In the genomic region with DNA sequence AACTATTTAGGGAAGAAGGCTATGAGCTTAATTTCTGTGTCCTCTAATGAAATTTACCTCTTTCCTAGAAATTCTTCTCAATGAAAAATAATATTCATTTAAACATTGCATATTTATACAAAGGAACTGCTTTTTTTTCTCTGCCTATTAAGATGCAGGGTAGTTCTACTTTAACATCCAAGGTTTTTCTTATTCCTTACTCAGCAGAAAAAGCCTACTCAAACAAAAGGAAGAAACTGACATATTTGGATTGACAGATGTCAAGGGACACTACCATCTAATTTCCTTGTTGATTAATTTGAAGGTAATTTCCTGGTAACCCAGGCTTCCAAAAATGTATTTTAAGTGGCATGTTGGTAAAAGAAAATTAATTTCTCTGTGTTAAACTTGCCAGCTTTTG, we compare ENCODE assay signal across 29 cellular contexts.
"Had no signal": no experiment of that assay in that cellular context is flagged by ENCODE, and none has a peak within 500 bp of the region (broad histone marks: within the 10 kb centered on the region; RNA-seq: fewer than 3 reads in every experiment).

No MANE protein-coding gene starts in this region.

- H3K9ac ChIP-seq: neural progenitor cell, parathyroid adenoma had no signal

- H3K27me3 ChIP-seq: neural progenitor cell, ovary, spleen, stomach, thyroid gland, tibial nerve, uterus had no signal

- H3K4me2 ChIP-seq: neural progenitor cell, smooth muscle cell had no signal

- H3K9me3 Mint-ChIP-seq: nephron; stimulated activated naive CD8-positive, alpha-beta T cell treated with anti-CD3 and anti-CD28 coated beads, Interleukin-15, Interleukin-2, amounts not matched to agents 100 ng/mL and 50 ng/mL, for 24 hours; type B pancreatic cell had no signal

- H3K4me1 Mint-ChIP-seq: naive B cell; natural killer cell; stimulated activated effector memory CD8-positive, alpha-beta T cell treated with anti-CD3 and anti-CD28 coated beads, Interleukin-12 subunit alpha, Interleukin-12 subunit beta, amount 100 ng/mL, for 72 hours; stimulated activated naive B cell treated with anti-CD40 and anti-IgM and Interleukin-4, amounts not matched to agents 10 μg/mL and 1 μg/mL and 100 μg/mL, for 72 hours had no signal

- H3K27ac ChIP-seq: neural progenitor cell, ovary, parathyroid adenoma, psoas muscle, skin epidermis, spleen, stomach, thoracic aorta, thyroid gland, tibial nerve, upper lobe of right lung, uterus had no signal

- H3K36me3 ChIP-seq: neural progenitor cell, ovary, spleen, stomach, thoracic aorta, thyroid gland, tibial nerve, upper lobe of right lung, uterus had no signal

- ATAC-seq: natural killer cell; psoas muscle; right cardiac atrium; sciatic nerve; stimulated activated effector memory CD8-positive, alpha-beta T cell treated with anti-CD3 and anti-CD28 coated beads, Interleukin-12 subunit alpha, Interleukin-12 subunit beta, amount 100 ng/mL, for 72 hours; stimulated activated naive B cell treated with anti-CD40 and anti-IgM and Interleukin-4, amounts not matched to agents 10 μg/mL and 1 μg/mL and 100 μg/mL, for 72 hours; upper lobe of right lung had no signal

- H3K4me3 ChIP-seq: neural progenitor cell, ovary, psoas muscle, skin epidermis, smooth muscle cell, spleen, stomach, thoracic aorta, thyroid gland, tibial nerve, upper lobe of right lung, uterus had no signal

- H3K9me3 ChIP-seq: ovary, psoas muscle, spleen, stomach, thoracic aorta, thyroid gland, tibial nerve, upper lobe of right lung, uterus had no signal

- H2AFZ ChIP-seq: neural progenitor cell, parathyroid adenoma had no signal

- H3K27ac Mint-ChIP-seq: naive B cell; natural killer cell; nephron; progenitor cell of endocrine pancreas; stimulated activated effector memory CD8-positive, alpha-beta T cell treated with anti-CD3 and anti-CD28 coated beads, Interleukin-12 subunit alpha, Interleukin-12 subunit beta, amount 100 ng/mL, for 72 hours; stimulated activated naive B cell treated with anti-CD40 and anti-IgM and Interleukin-4, amounts not matched to agents 10 μg/mL and 1 μg/mL and 100 μg/mL, for 72 hours; stimulated activated naive CD8-positive, alpha-beta T cell treated with anti-CD3 and anti-CD28 coated beads, Interleukin-15, Interleukin-2, amounts not matched to agents 100 ng/mL and 50 ng/mL, for 24 hours; type B pancreatic cell had no signal

- H3K36me3 Mint-ChIP-seq: naive B cell; natural killer cell; stimulated activated effector memory CD8-positive, alpha-beta T cell treated with anti-CD3 and anti-CD28 coated beads, Interleukin-12 subunit alpha, Interleukin-12 subunit beta, amount 100 ng/mL, for 72 hours; stimulated activated naive B cell treated with anti-CD40 and anti-IgM and Interleukin-4, amounts not matched to agents 10 μg/mL and 1 μg/mL and 100 μg/mL, for 72 hours had no signal

- H3K4me3 Mint-ChIP-seq: naive B cell; natural killer cell; nephron; neural progenitor cell; stimulated activated effector memory CD8-positive, alpha-beta T cell treated with anti-CD3 and anti-CD28 coated beads, Interleukin-12 subunit alpha, Interleukin-12 subunit beta, amount 100 ng/mL, for 72 hours; stimulated activated naive B cell treated with anti-CD40 and anti-IgM and Interleukin-4, amounts not matched to agents 10 μg/mL and 1 μg/mL and 100 μg/mL, for 72 hours; stimulated activated naive CD8-positive, alpha-beta T cell treated with anti-CD3 and anti-CD28 coated beads, Interleukin-15, Interleukin-2, amounts not matched to agents 100 ng/mL and 50 ng/mL, for 24 hours; type B pancreatic cell had no signal

- DNase-seq: naive B cell; natural killer cell; occipital lobe; ovary; posterior cingulate gyrus; psoas muscle; right cardiac atrium; spleen; stimulated activated CD4-positive, alpha-beta T cell treated with anti-CD3 and anti-CD28 coated beads, Interleukin-12 subunit alpha, Interleukin-12 subunit beta, amount 100 ng/mL, for 4 hours; stimulated activated CD4-positive, alpha-beta T cell treated with anti-CD3 and anti-CD28 coated beads, Interleukin-1b, Interleukin-23, amount 100 ng/mL, for 48 hours; stimulated activated CD4-positive, alpha-beta T cell treated with anti-CD3 and anti-CD28 coated beads, Interleukin-4, amount 100 ng/mL, for 1 hour; stimulated activated naive B cell treated with anti-CD40 and anti-IgM and Interleukin-4, amounts not matched to agents 10 μg/mL and 1 μg/mL and 100 μg/mL, for 72 hours; stimulated activated naive CD4-positive, alpha-beta T cell treated with Interleukin-2 at 50 U/mL for 16 hours; stomach; thyroid gland; upper lobe of right lung; uterus had no signal

- H3K4me1 ChIP-seq: parathyroid adenoma, psoas muscle, spleen, stomach, uterus had no signal

- H3K27me3 Mint-ChIP-seq: stimulated activated naive B cell treated with anti-CD40 and anti-IgM and Interleukin-4, amounts not matched to agents 10 μg/mL and 1 μg/mL and 100 μg/mL, for 72 hours had no signal

- H3K79me2 ChIP-seq: parathyroid adenoma had no signal
